8 cellular contexts compared by ENCODE assay signal in the genomic region with DNA sequence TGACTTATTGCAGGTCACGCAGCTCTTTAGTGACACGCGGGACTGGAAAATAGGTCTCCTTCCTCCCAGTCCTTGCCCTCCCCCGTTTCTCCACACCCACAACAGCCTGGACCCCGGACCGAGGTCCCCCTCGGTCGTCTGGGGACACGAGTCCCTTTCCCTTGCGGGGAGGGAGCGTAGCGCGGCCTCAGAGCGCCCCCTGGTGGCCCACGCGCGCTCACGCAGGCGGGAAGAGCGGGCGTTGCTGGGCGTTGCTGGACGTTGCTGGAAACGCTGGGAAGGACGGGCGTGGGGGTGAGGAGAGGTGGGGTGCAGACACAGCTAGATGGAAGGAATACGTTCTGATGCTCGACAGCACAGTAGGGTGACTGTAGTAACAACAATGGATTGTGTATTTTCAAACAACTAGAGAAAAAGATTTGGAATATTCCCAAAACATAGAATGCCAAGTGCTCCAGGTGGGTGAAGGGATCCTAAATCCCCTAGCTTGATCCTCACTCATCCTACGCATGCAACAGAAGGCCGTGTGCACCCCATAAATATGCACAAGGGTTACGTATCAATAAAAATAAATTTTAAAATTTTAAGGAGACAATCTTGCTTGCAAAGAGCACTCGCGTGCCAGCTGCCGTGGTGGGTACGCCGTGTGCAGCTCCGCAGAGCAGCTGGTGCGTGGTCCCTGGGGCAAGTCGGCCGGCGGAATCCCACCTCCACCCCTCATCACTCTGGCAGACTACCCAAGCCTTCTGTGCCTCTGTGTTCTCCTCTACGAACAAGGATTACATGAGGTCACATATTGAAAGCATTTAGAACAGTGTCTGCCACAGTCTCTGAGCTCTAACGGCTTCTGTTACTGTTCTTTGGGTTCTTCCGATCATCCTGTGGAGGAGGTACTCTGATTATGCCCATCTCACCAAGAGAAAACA.
A peak's percentile ranks its signal among the peaks of the same experiment; 100 is the strongest.
DNase-seq lines count a peak whose midpoint lies in the region; ATAC-seq and TF ChIP-seq lines count a peak whose summit lies in the region.

No MANE protein-coding gene starts in this region.

- 27 to 28% methylated on average over 44 of the region's 44 CpGs for WGBS in heart right ventricle, 2 donors

- intact Hi-C loops in heart right ventricle (cut with DNase I), result loop anchor here (1.0 to 5.0 kb wide), 8 partner anchors 45 to 106 kb away; no protein-coding TSS in a partner anchor

- H3K9ac ChIP-seq in rectal smooth muscle tissue (ENCODE audit: low read length), result no peak overlapping the region

- no peak overlapping the region for H3K4me3 ChIP-seq in heart right ventricle
- H3K4me3 ChIP-seq in rectal smooth muscle tissue (ENCODE audit: low read length), result peak overlapping the region; percentile 38

- TF ChIP-seq CTCF in heart right ventricle (IDR thresholded peaks at IDR 0.05), result peak; percentile 93 to 99 (median 98)

- TF ChIP-seq RAD21 in Ishikawa (IDR thresholded peaks at IDR 0.05; ENCODE audit: low read depth), result peak; percentile 100

- DNase-seq in ELR (ENCODE audit: low read depth) (peak; percentile 70), SK-N-DZ (ENCODE audit: low spot score) (peak; percentile 69), heart right ventricle (peak; percentile 49 to 80)
- peak; percentile 69 for DNase-seq in activated naive CD4-positive, alpha-beta T cell treated with anti-CD3 and anti-CD28 coated beads, Interleukin-2, amount 50 U/mL, for 16 hours

- H3K36me3 ChIP-seq in heart right ventricle, result no peaks in the 10 kb centered on the region
- H3K36me3 ChIP-seq in rectal smooth muscle tissue (ENCODE audit: control insufficient read depth, insufficient read depth, low read length), result no peaks in the 10 kb centered on the region

- H3K27me3 ChIP-seq in heart right ventricle (peaks cover 0 to 17% (median 7%) of the 10 kb centered on the region in 7 donors), rectal smooth muscle tissue (ENCODE audit: control insufficient read depth, insufficient read depth, low read length) (peaks cover 2% of the 10 kb centered on the region)

- peak overlapping the region in 7 of 10 donors; percentile 7 to 89 (median 26) for H3K27ac ChIP-seq in heart right ventricle
- no peak overlapping the region for H3K27ac ChIP-seq in rectal smooth muscle tissue (ENCODE audit: low read depth, low read length)

- ATAC-seq in heart right ventricle, result peak; percentile 23 to 69 (median 46)
- no peak for ATAC-seq in HG02938 (IDR thresholded peaks at IDR 0.05; ENCODE audit: unreplicated experiment)
- no peak for ATAC-seq in GM18517 (IDR thresholded peaks at IDR 0.05; ENCODE audit: unreplicated experiment)

- H3K4me1 ChIP-seq in heart right ventricle, result peaks cover 4 to 62% (median 27%) of the 10 kb centered on the region in 9 donors
- H3K4me1 ChIP-seq in rectal smooth muscle tissue (ENCODE audit: control insufficient read depth, insufficient read depth, low read length), result no peaks in the 10 kb centered on the region

- TF ChIP-seq EP300 in Ishikawa (IDR thresholded peaks at IDR 0.05; ENCODE audit: borderline replicate concordance), result no peak

- no peaks in the 10 kb centered on the region for H3K9me3 ChIP-seq in heart right ventricle

TF ChIP-seq in Ishikawa, 13 proteins besides CTCF, POLR2A, EP300 and RAD21:
- no peak for TF ChIP-seq EGR1 (IDR thresholded peaks at IDR 0.05)
- peak; percentile 51; the same call in 1 of the 2 replicates for TF ChIP-seq MAX (IDR thresholded peaks at IDR 0.05)
- no peak for TF ChIP-seq USF1 (IDR thresholded peaks at IDR 0.05)
- TF ChIP-seq TCF12 (IDR thresholded peaks at IDR 0.05; ENCODE audit: low read depth), result peak; percentile 37; the same call in 1 of the 2 replicates
- peak; percentile 42; the same call in 1 of the 2 replicates for TF ChIP-seq NFIC (IDR thresholded peaks at IDR 0.05)
- TF ChIP-seq FOXM1 (IDR thresholded peaks at IDR 0.05; ENCODE audit: borderline replicate concordance, low read depth), result peak; percentile 17; the same call in 1 of the 2 replicates

Comparison
In these comparisons a context has a peak if more than half of its experiments do, and no peak if none do; other contexts are left out.
1. ATAC-seq: peak in heart right ventricle (8 of 8); none in HG02938 (single experiment) and GM18517 (single experiment).
2. Peak in every context shown above with its lines, with median percentiles within 50 percentile points of each other: DNase-seq.